ENCODE assay signal across 1 cellular context in the genomic region with DNA sequence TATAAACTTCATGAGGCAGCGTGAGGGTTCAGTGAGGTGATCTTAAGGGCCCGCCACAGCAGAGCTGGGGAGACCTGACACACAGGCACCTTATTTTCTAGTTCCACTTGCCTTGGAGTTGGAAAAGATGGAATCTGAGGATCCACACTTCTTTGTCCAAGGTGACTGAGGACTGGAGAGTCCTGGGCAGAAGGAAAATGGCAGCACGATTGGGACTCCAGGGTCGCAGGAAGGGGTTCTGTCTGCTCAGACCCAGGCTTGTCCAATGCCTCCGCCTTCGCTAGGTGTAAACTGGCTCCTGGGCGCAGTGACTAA.
A peak's percentile ranks its signal among the peaks of the same experiment; 100 is the strongest.
TF ChIP-seq lines count a peak whose summit lies in the region.

No MANE protein-coding gene starts in this region.

TF ChIP-seq in HepG2, 621 proteins besides CTCF, POLR2A, EP300 and RAD21:
- TF ChIP-seq CENPX (CRISPR knock-in tag; IDR thresholded peaks at IDR 0.05) (no peak), PAWR (CRISPR knock-in tag; IDR thresholded peaks at IDR 0.05; ENCODE audit: borderline replicate concordance) (0 out of 2 replicates have a peak, but pooled peaks have one; percentile 54), TAF15 (IDR thresholded peaks at IDR 0.05; ENCODE audit: low read depth, low read length, poor library complexity, severe bottlenecking) (no peak), KAT8 (CRISPR knock-in tag; IDR thresholded peaks at IDR 0.05) (no peak), PRPF4 (IDR thresholded peaks at IDR 0.05; ENCODE audit: low read depth, low read length, poor library complexity, severe bottlenecking) (no peak), NFRKB (IDR thresholded peaks at IDR 0.05) (no peak), ASH2L (IDR thresholded peaks at IDR 0.05; ENCODE audit: insufficient read length, low read depth, low read length) (no peak), ZNF20 (CRISPR knock-in tag; IDR thresholded peaks at IDR 0.05) (no peak), SIN3A (IDR thresholded peaks at IDR 0.05; ENCODE audit: borderline replicate concordance, low read depth, low read length) (no peak), SSRP1 (CRISPR knock-in tag; IDR thresholded peaks at IDR 0.05) (peak; percentile 77; the same call in 1 of the 2 replicates), HIVEP1 (CRISPR knock-in tag; IDR thresholded peaks at IDR 0.05) (0 out of 2 replicates have a peak, but pooled peaks have one; percentile 5), HNRNPL (IDR thresholded peaks at IDR 0.05; ENCODE audit: low read depth, low read length) (no peak), ZNF704 (CRISPR knock-in tag; IDR thresholded peaks at IDR 0.05; ENCODE audit: borderline replicate concordance) (no peak), STAG1 (CRISPR knock-in tag; IDR thresholded peaks at IDR 0.05) (no peak), RFXANK (CRISPR knock-in tag; IDR thresholded peaks at IDR 0.05) (no peak), ZNF749 (CRISPR knock-in tag; IDR thresholded peaks at IDR 0.05; ENCODE audit: borderline replicate concordance) (no peak), STAT6 (CRISPR knock-in tag; IDR thresholded peaks at IDR 0.05; ENCODE audit: borderline replicate concordance) (no peak), NR3C1 (CRISPR knock-in tag; IDR thresholded peaks at IDR 0.05) (no peak), ZNF670 (CRISPR knock-in tag; IDR thresholded peaks at IDR 0.05; ENCODE audit: borderline replicate concordance) (0 out of 2 replicates have a peak, but pooled peaks have one; percentile 50), AGO2 (optimal IDR thresholded peaks at IDR 0.05; ENCODE audit: low read depth, low read length) (no peak), RBM39 (IDR thresholded peaks at IDR 0.05; ENCODE audit: low read depth, low read length, poor library complexity, severe bottlenecking) (peak; percentile 3), HOXD1 (CRISPR knock-in tag; IDR thresholded peaks at IDR 0.05) (no peak), ZNF124 (CRISPR knock-in tag; IDR thresholded peaks at IDR 0.05) (no peak), ONECUT2 (CRISPR knock-in tag; IDR thresholded peaks at IDR 0.05) (no peak), HNRNPLL (IDR thresholded peaks at IDR 0.05; ENCODE audit: low read depth, low read length, poor library complexity, severe bottlenecking) (no peak), TGIF2 (CRISPR knock-in tag; IDR thresholded peaks at IDR 0.05) (peak; percentile 49; the same call in 1 of the 2 replicates), SNAPC2 (CRISPR knock-in tag; IDR thresholded peaks at IDR 0.05) (no peak), ZNF333 (CRISPR knock-in tag; IDR thresholded peaks at IDR 0.05; ENCODE audit: borderline replicate concordance) (no peak), SATB2 (CRISPR knock-in tag; IDR thresholded peaks at IDR 0.05) (no peak), CBFB (CRISPR knock-in tag; IDR thresholded peaks at IDR 0.05) (no peak), PCBP1 (IDR thresholded peaks at IDR 0.05; ENCODE audit: borderline replicate concordance, low read depth, low read length) (no peak), ZFP62 (CRISPR knock-in tag; IDR thresholded peaks at IDR 0.05) (no peak), ZNF407 (CRISPR knock-in tag; IDR thresholded peaks at IDR 0.05; ENCODE audit: not compliant biosample characterization) (no peak), FOXM1 (CRISPR knock-in tag; IDR thresholded peaks at IDR 0.05) (no peak), DMAP1 (CRISPR knock-in tag; IDR thresholded peaks at IDR 0.05) (no peak), TCF7L2 (IDR thresholded peaks at IDR 0.05; ENCODE audit: low read depth, low read length) (no peak), BCLAF1 (IDR thresholded peaks at IDR 0.05) (no peak)
- TF ChIP-seq, protein P1, sequence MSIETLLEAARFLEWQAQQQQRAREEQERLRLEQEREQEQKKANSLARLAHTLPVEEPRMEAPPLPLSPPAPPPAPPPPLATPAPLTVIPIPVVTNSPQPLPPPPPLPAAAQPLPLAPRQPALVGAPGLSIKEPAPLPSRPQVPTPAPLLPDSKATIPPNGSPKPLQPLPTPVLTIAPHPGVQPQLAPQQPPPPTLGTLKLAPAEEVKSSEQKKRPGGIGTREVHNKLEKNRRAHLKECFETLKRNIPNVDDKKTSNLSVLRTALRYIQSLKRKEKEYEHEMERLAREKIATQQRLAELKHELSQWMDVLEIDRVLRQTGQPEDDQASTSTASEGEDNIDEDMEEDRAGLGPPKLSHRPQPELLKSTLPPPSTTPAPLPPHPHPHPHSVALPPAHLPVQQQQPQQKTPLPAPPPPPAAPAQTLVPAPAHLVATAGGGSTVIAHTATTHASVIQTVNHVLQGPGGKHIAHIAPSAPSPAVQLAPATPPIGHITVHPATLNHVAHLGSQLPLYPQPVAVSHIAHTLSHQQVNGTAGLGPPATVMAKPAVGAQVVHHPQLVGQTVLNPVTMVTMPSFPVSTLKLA (IDR thresholded peaks at IDR 0.05): no peak
- TF ChIP-seq, protein P2, sequence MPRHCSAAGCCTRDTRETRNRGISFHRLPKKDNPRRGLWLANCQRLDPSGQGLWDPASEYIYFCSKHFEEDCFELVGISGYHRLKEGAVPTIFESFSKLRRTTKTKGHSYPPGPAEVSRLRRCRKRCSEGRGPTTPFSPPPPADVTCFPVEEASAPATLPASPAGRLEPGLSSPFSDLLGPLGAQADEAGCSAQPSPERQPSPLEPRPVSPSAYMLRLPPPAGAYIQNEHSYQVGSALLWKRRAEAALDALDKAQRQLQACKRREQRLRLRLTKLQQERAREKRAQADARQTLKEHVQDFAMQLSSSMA (CRISPR knock-in tag; IDR thresholded peaks at IDR 0.05): no peak
- TF ChIP-seq, protein P3, sequence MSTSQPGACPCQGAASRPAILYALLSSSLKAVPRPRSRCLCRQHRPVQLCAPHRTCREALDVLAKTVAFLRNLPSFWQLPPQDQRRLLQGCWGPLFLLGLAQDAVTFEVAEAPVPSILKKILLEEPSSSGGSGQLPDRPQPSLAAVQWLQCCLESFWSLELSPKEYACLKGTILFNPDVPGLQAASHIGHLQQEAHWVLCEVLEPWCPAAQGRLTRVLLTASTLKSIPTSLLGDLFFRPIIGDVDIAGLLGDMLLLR (CRISPR knock-in tag; IDR thresholded peaks at IDR 0.05): no peak
- TF ChIP-seq, protein P4, sequence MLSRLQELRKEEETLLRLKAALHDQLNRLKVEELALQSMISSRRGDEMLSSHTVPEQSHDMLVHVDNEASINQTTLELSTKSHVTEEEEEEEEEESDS (CRISPR knock-in tag; IDR thresholded peaks at IDR 0.05; ENCODE audit: borderline replicate concordance): no peak
